ENCODE assay signal across 8 cellular contexts in genomic region chr1:17011439-17012307, GRCh38. TPM values are rescaled to one million over a fixed set of nuclear protein-coding genes. Genes with fewer than 3 reads are reported as not detected.
A peak's percentile ranks its signal among the peaks of the same experiment; 100 is the strongest.
DNase-seq lines count a peak whose midpoint lies in the region; ATAC-seq and TF ChIP-seq lines count a peak whose summit lies in the region.

Gene ATP13A2, minus strand, starts transcription at chr1:17011928. Its CDS starts 190 bp downstream, at chr1:17011738.

- peak within 1 kb of the TSS; percentile 95 for H3K4me3 ChIP-seq in colonic mucosa

- peak within 1 kb of the TSS; percentile 86 for H3K4me3 Mint-ChIP-seq in activated CD4-positive, alpha-beta T cell treated with anti-CD3 and anti-CD28 coated beads, Interleukin-2, amount 10 ng/mL, durations not matched to agents 24 days and 14 days

- peak; percentile 53 for ATAC-seq in GM18873 (IDR thresholded peaks at IDR 0.05; ENCODE audit: low FRiP score, unreplicated experiment)
- ATAC-seq in HG03139 (IDR thresholded peaks at IDR 0.05; ENCODE audit: unreplicated experiment), result peak; percentile 78
- ATAC-seq in left colon, result peak; percentile 94

- intact Hi-C loops in activated CD4-positive, alpha-beta T cell treated with anti-CD3 and anti-CD28 coated beads, Interleukin-2, amount 10 ng/mL, durations not matched to agents 24 days and 14 days (cut with micrococcal nuclease), result loop anchor here (1.0 to 5.0 kb wide), 2 partner anchors 43 to 99 kb away; partner anchors contain the start of gene SDHB
- intact Hi-C loops in colonic mucosa (cut with DNase I) (no loop called here), left colon (cut with DNase I, micrococcal nuclease) (no loop called here)

- H3K27me3 ChIP-seq in colonic mucosa, result no peaks in the 10 kb centered on the region

- peak within 1 kb of the TSS; percentile 77 to 84 for H3K9ac ChIP-seq in colonic mucosa (ENCODE audit: low read depth in 2 of 2, low read length in 2 of 2)

- peak; percentile 74 for DNase-seq in ACHN
- DNase-seq in NCI-H345 treated with DMSO at 0.1 percent for 48 hours (lab: John Stamatoyannopoulos, UW; ENCODE audit: unreplicated experiment), result peak; percentile 80
- peak; percentile 96 for DNase-seq in activated CD4-positive, alpha-beta T cell treated with anti-CD3 and anti-CD28 coated beads, Interleukin-2, amount 10 ng/mL, durations not matched to agents 24 days and 14 days
- DNase-seq in colonic mucosa, result peak; percentile 87
- DNase-seq in left colon, result peak; percentile 75 to 89
- DNase-seq in stimulated activated CD4-positive, alpha-beta T cell treated with anti-CD3 and anti-CD28 coated beads, Interleukin-1b, Interleukin-23, amount 100 ng/mL, for 48 hours, result peak; percentile 78

- H3K36me3 Mint-ChIP-seq in activated CD4-positive, alpha-beta T cell treated with anti-CD3 and anti-CD28 coated beads, Interleukin-2, amount 10 ng/mL, durations not matched to agents 24 days and 14 days (ENCODE audit: low read depth), result peaks cover 1% of the 10 kb centered on the region

- H3K4me1 Mint-ChIP-seq in activated CD4-positive, alpha-beta T cell treated with anti-CD3 and anti-CD28 coated beads, Interleukin-2, amount 10 ng/mL, durations not matched to agents 24 days and 14 days, result peaks cover 18% of the 10 kb centered on the region

- no peak within 1 kb of the TSS for H3K27ac ChIP-seq in colonic mucosa

- in situ Hi-C loops in ACHN (cut with HindIII; ENCODE audit: low pct_ligation_motif_present, low pct_unique_long_range_greater_than_20kb, low sequenced_read_pairs), result no loop called here

- H3K27ac Mint-ChIP-seq in activated CD4-positive, alpha-beta T cell treated with anti-CD3 and anti-CD28 coated beads, Interleukin-2, amount 10 ng/mL, durations not matched to agents 24 days and 14 days, result peak within 1 kb of the TSS; percentile 68

- H3K27me3 Mint-ChIP-seq in activated CD4-positive, alpha-beta T cell treated with anti-CD3 and anti-CD28 coated beads, Interleukin-2, amount 10 ng/mL, durations not matched to agents 24 days and 14 days, result no peaks in the 10 kb centered on the region

- no peaks in the 10 kb centered on the region for H3K36me3 ChIP-seq in colonic mucosa

- peaks cover 10% of the 10 kb centered on the region for H3K4me1 ChIP-seq in colonic mucosa

- no peaks in the 10 kb centered on the region for H3K9me3 Mint-ChIP-seq in activated CD4-positive, alpha-beta T cell treated with anti-CD3 and anti-CD28 coated beads, Interleukin-2, amount 10 ng/mL, durations not matched to agents 24 days and 14 days

- no peaks in the 10 kb centered on the region for H3K9me3 ChIP-seq in colonic mucosa

- TF ChIP-seq CTCF in colonic mucosa (IDR thresholded peaks at IDR 0.05), result no peak

RNA-seq across cellular contexts. Expression of gene ATP13A2, which starts in this region (rescaled TPM):
- total RNA-seq in activated CD4-positive, alpha-beta T cell treated with anti-CD3 and anti-CD28 coated beads, Interleukin-2, amount 10 ng/mL, durations not matched to agents 24 days and 14 days, result 46.9 and 50.2 TPM in 2 replicates
- total RNA-seq in colonic mucosa (100 to 1,000 TPM in 1 of 2 donors, 10 to 100 TPM in 1; 55.3 to 111 TPM), left colon (10 to 100 TPM; 46.2 to 53.9 TPM)
